ENCODE assay signal across 13 cellular contexts in the genomic region with DNA sequence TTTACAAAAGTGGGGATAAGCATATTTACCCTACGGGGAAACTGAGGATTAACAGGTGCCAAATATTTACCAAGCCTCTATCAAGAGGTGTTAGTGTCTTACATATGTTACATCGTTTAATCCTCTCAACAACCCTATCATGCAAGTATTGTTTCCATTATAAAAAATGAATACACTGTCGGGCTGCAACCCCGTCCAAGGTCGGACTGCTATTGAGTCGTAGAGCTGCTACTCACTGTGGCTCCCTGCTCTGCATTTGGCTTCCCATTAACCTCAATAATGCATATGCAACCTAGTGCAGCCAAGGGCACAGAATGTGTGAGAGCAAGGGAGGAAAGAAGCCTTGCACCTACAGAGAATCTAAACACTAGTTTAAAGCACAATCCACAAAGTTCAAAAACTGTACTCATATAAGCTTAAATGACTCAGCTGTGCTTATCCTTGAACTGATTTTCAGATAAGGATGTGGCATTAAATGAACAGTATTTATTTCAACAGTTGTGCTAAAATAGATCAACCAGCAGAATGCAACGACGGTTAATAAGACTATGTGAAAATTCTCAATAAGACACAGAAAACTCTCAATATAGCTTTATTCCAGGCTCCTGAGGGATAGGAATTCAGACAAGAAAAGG.
"Had no signal": no experiment of that assay in that cellular context is flagged by ENCODE, and none has a peak within 500 bp of the region (broad histone marks: within the 10 kb centered on the region; RNA-seq: fewer than 3 reads in every experiment).

No MANE protein-coding gene starts in this region.

- H3K27me3 ChIP-seq: colonic mucosa, hepatocyte, thyroid gland, vagina had no signal

- H3K9me3 ChIP-seq: colonic mucosa, thyroid gland, vagina had no signal

- H3K9ac ChIP-seq: parathyroid adenoma had no signal

- H2AFZ ChIP-seq: hepatocyte, parathyroid adenoma had no signal

- H3K27ac Mint-ChIP-seq: T-helper 2 cell treated with Interferon-gamma antibody and Interleukin-4, amounts not matched to agents 5 μg/mL and 100 μg/mL, for 36 hours had no signal

- H3K27ac ChIP-seq: colonic mucosa, hepatocyte, parathyroid adenoma, thyroid gland, vagina had no signal

- H3K4me2 ChIP-seq: hepatocyte had no signal

- DNase-seq: activated CD4-positive, alpha-beta T cell treated with anti-CD3 and anti-CD28 coated beads, Interleukin-2, amount 50 U/mL, for 48 hours; activated gamma-delta T cell; activated T-cell treated with anti-CD3 and anti-CD28 coated beads, Interleukin-2, amount 50 U/mL, for 4 hours; colonic mucosa; effector CD4-positive, alpha-beta T cell; retina; stimulated activated CD4-positive, alpha-beta T cell treated with anti-CD3 and anti-CD28 coated beads, Interleukin-15, amount 100 ng/mL, for 24 hours; stimulated activated CD4-positive, alpha-beta T cell treated with anti-CD3 and anti-CD28 coated beads, Interleukin-4, amount 100 ng/mL, for 4 hours; thyroid gland had no signal

- H3K4me3 ChIP-seq: colonic mucosa, hepatocyte, thyroid gland, vagina had no signal

- H3K36me3 ChIP-seq: colonic mucosa, thyroid gland, vagina had no signal

- ATAC-seq: activated T-cell treated with anti-CD3 and anti-CD28 coated beads, Interleukin-2, amount 50 U/mL, for 4 hours had no signal

- H3K4me3 Mint-ChIP-seq: activated T-cell treated with anti-CD3 and anti-CD28 coated beads, Interleukin-2, amount 50 U/mL, for 4 hours; T-helper 2 cell treated with Interferon-gamma antibody and Interleukin-4, amounts not matched to agents 5 μg/mL and 100 μg/mL, for 36 hours had no signal
